8 cellular contexts compared by ENCODE assay signal in genomic region chr6:27837636-27838512, GRCh38.
DNase-seq lines count a peak whose midpoint lies in the region; ATAC-seq, FAIRE-seq and TF ChIP-seq lines count a peak whose summit lies in the region.

No MANE protein-coding gene starts in this region.

- no peaks in the 10 kb centered on the region for H3K79me1 ChIP-seq in H1 (ENCODE audit: low read depth, low read length)

- no peak for TF ChIP-seq EP300 in H1 (IDR thresholded peaks at IDR 0.05; ENCODE audit: borderline replicate concordance in 1 of 2, low read depth in 2 of 2, low read length in 2 of 2)

- WGBS in H1 (ENCODE audit: extremely low coverage in 1 of 2, insufficient coverage in 1 of 2, insufficient read length in 1 of 2, insufficient replicate concordance in 2 of 2, low coverage in 1 of 2, low lambda C conversion rate in 2 of 2, missing lambda C conversion rate in 1 of 2), 2 experiments, result 1% methylated on average over 49 of the region's 49 CpGs; no CpG with 5 or more reads in 1 of the 2 experiments

- peak overlapping the region; percentile 97 to 99 (median 98) for H3K9ac ChIP-seq in H1 (replicated peaks in 1 of 4; ENCODE audit: extremely low read depth in 1 of 4, low read depth in 3 of 4, low read length in 3 of 4)

- TF ChIP-seq CTCF in H1 (IDR thresholded peaks at IDR 0.05; ENCODE audit: control extremely low read depth in 1 of 3, insufficient read depth in 1 of 3, low read depth in 1 of 3, low read length in 3 of 3), result no peak

- peaks cover 0 to 5% (median 2%) of the 10 kb centered on the region in 4 experiments; a peak in 1 of 7 replicates for H3K4me1 ChIP-seq in H1 (replicated peaks in 1 of 4; ENCODE audit: control insufficient read depth in 3 of 4, insufficient read depth in 4 of 4, low read length in 3 of 4)

- H3K56ac ChIP-seq in H1 (replicated peaks; ENCODE audit: insufficient read length, low read depth, low read length), result peak overlapping the region; percentile 90

- peak overlapping the region; percentile 98; the same call in 1 of the 2 replicates for H4K8ac ChIP-seq in H1 (ENCODE audit: extremely low read depth, insufficient read depth, low read length)

- H3K4me2 ChIP-seq in H1 (ENCODE audit: insufficient read depth in 1 of 2, low read depth in 2 of 2, low read length in 2 of 2), result peak overlapping the region; percentile 85 to 93

- peak overlapping the region; percentile 97 for H2BK5ac ChIP-seq in H1 (ENCODE audit: low read depth, low read length)

- H3K4ac ChIP-seq in H1 (replicated peaks; ENCODE audit: insufficient read length, low read depth, low read length), result peak overlapping the region; percentile 94

- peaks cover 0 to 15% of the 10 kb centered on the region in 2 experiments; a peak in 2 of 4 replicates for H3K79me2 ChIP-seq in H1 (ENCODE audit: control insufficient read depth in 1 of 2, insufficient read depth in 2 of 2, low read length in 2 of 2)

- H2AFZ ChIP-seq in H1 (ENCODE audit: low read length), result no peak overlapping the region

- H3K27ac ChIP-seq in H1 (ENCODE audit: low read depth, low read length), result peak overlapping the region; percentile 98

- no peak for TF ChIP-seq RAD21 in H1 (IDR thresholded peaks at IDR 0.05 in 1 of 2, conservative IDR thresholded peaks at IDR 0.05 in 1 of 2; ENCODE audit: low read depth in 2 of 2, low read length in 2 of 2)

- H2BK120ac ChIP-seq in H1 (replicated peaks; ENCODE audit: low read depth, low read length), result peak overlapping the region; percentile 79

- ATAC-seq in GM19468 (IDR thresholded peaks at IDR 0.05; ENCODE audit: extremely low read depth, unreplicated experiment), result peak; percentile 78

- H4K5ac ChIP-seq in H1 (ENCODE audit: insufficient read length, low read depth, low read length), result peak overlapping the region; percentile 94

- H3K23ac ChIP-seq in H1 (ENCODE audit: insufficient read length), result no peak overlapping the region

- H3K23me2 ChIP-seq in H1 (ENCODE audit: low read depth, low read length), result peaks cover 12% of the 10 kb centered on the region

- H4K20me1 ChIP-seq in H1 (replicated peaks in 1 of 2; ENCODE audit: control insufficient read depth in 1 of 2, insufficient read depth in 2 of 2, low read length in 2 of 2), result no peaks in the 10 kb centered on the region

- DNase-seq in COR-L47 (lab: John Stamatoyannopoulos, UW) (peak; percentile 99), HK-2 (ENCODE audit: unreplicated experiment) (peak; percentile 85), NCI-H82 treated with DMSO at 0.1 percent for 48 hours (lab: John Stamatoyannopoulos, UW; ENCODE audit: unreplicated experiment) (peak; percentile 95), H1 (ENCODE audit: low read depth in 1 of 2, low spot score in 2 of 2) (peak; percentile 76 to 87), lung microvascular endothelial cell (ENCODE audit: low read depth in 2 of 2) (peak; percentile 99)
- peak; percentile 92 for DNase-seq in activated CD8-positive, alpha-beta memory T cell treated with anti-CD3 and anti-CD28 coated beads for 24 hours
- peak; percentile 48 for DNase-seq in stimulated activated CD8-positive, alpha-beta memory T cell treated with anti-CD3 and anti-CD28 coated beads, Interleukin-15, amount 100 ng/mL, for 24 hours (ENCODE audit: low read depth)

- H2BK20ac ChIP-seq in H1 (ENCODE audit: low read length), result no peak overlapping the region

- no peaks in the 10 kb centered on the region for H3K9me3 ChIP-seq in H1 (ENCODE audit: insufficient read depth in 2 of 2, low read depth in 1 of 2, low read length in 1 of 2)

- H3K14ac ChIP-seq in H1 (ENCODE audit: insufficient read length), result no peak overlapping the region

- H3K36me3 ChIP-seq in H1 (ENCODE audit: control insufficient read depth in 2 of 4, insufficient read depth in 4 of 4, low read length in 3 of 4), result no peaks in the 10 kb centered on the region

- H2BK12ac ChIP-seq in H1 (ENCODE audit: low read depth, low read length), result peak overlapping the region; percentile 91; the same call in 1 of the 2 replicates

- no peak overlapping the region for H2BK15ac ChIP-seq in H1 (ENCODE audit: low read length)

- CTCF ChIA-PET in H1 (lab: Charles Lee; ENCODE audit: partially characterized antibody), result interaction anchor here (0.9 to 2.1 kb wide), 11 partner anchors 16 to 57 kb away, joined by 3 to 8 read pairs (median 4); a partner anchor contains a TSS

- POLR2A ChIA-PET in H1 (lab: Charles Lee; ENCODE audit: partially characterized antibody), result interaction anchor here (0.6 to 15.8 kb wide), 44 partner anchors 8 to 1816 kb away, joined by 3 to 2035 read pairs (median 7); partner anchors contain the start of gene ZSCAN31

- H3K27me3 ChIP-seq in H1 (replicated peaks in 1 of 4; ENCODE audit: control insufficient read depth in 3 of 4, extremely low read depth in 1 of 4, insufficient read depth in 3 of 4, low read length in 3 of 4), result no peaks in the 10 kb centered on the region

- peak overlapping the region; percentile 94; the same call in 1 of the 2 replicates for H2AK5ac ChIP-seq in H1 (ENCODE audit: low read depth, low read length)

- FAIRE-seq in H1 (lab: Jason Lieb, UNC), result peak; percentile 96

- H3K18ac ChIP-seq in H1 (ENCODE audit: extremely low read depth, low read length), result peak overlapping the region; percentile 89

- H4K91ac ChIP-seq in H1 (replicated peaks; ENCODE audit: insufficient read length, low read length), result peak overlapping the region; percentile 82

- TF ChIP-seq POLR2A in H1 (IDR thresholded peaks at IDR 0.05; ENCODE audit: control extremely low read depth in 1 of 2, low read depth in 2 of 2, low read length in 2 of 2), result peak; percentile 88 to 91

- peak overlapping the region; percentile 77 to 96 (median 93) for H3K4me3 ChIP-seq in H1 (ENCODE audit: extremely low read depth in 1 of 4, insufficient read depth in 2 of 4, low read depth in 3 of 4, low read length in 4 of 4)

TF ChIP-seq in H1, 55 proteins besides CTCF, POLR2A, EP300 and RAD21 (continues in another document):
- TF ChIP-seq SIN3A (conservative IDR thresholded peaks at IDR 0.05 in 1 of 2, IDR thresholded peaks at IDR 0.05 in 1 of 2; ENCODE audit: low read depth in 1 of 2, low read length in 2 of 2), result 0 out of 4 replicates have a peak, but pooled peaks of 1 of the 2 experiments have one; percentile 10
- peak; percentile 97 for TF ChIP-seq CREB1 (IDR thresholded peaks at IDR 0.05)
- 0 out of 2 replicates have a peak, but pooled peaks have one; percentile 22 for TF ChIP-seq POU5F1 (IDR thresholded peaks at IDR 0.05; ENCODE audit: low read depth, low read length)
- TF ChIP-seq FOSL1 (IDR thresholded peaks at IDR 0.05; ENCODE audit: insufficient read depth, low read depth, low read length), result no peak
- peak; percentile 81 for TF ChIP-seq CHD2 (IDR thresholded peaks at IDR 0.05; ENCODE audit: low read length)
- 0 out of 4 replicates have a peak, but pooled peaks of 1 of the 2 experiments have one; percentile 1 for TF ChIP-seq HDAC2 (IDR thresholded peaks at IDR 0.05; ENCODE audit: borderline replicate concordance in 1 of 2, low read depth in 2 of 2, low read length in 2 of 2)
- TF ChIP-seq BCL11A (IDR thresholded peaks at IDR 0.05; ENCODE audit: low read depth in 2 of 2, low read length in 2 of 2), result no peak
- peak; percentile 99 for TF ChIP-seq SP1 (IDR thresholded peaks at IDR 0.05; ENCODE audit: low read depth, low read length)
- TF ChIP-seq, protein P1, sequence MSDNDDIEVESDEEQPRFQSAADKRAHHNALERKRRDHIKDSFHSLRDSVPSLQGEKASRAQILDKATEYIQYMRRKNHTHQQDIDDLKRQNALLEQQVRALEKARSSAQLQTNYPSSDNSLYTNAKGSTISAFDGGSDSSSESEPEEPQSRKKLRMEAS (IDR thresholded peaks at IDR 0.05), result no peak; the same call in none of the 2 replicates
- no peak for TF ChIP-seq NANOG (IDR thresholded peaks at IDR 0.05; ENCODE audit: insufficient read depth, low read depth, low read length, poor library complexity, severe bottlenecking)
- peak; percentile 95 for TF ChIP-seq POLR2AphosphoS5 (IDR thresholded peaks at IDR 0.05; ENCODE audit: low read depth, low read length)
- no peak for TF ChIP-seq EGR1 (IDR thresholded peaks at IDR 0.05; ENCODE audit: borderline replicate concordance, low read depth, low read length)
- peak; percentile 71; the same call in 1 of the 2 replicates for TF ChIP-seq JUND (IDR thresholded peaks at IDR 0.05; ENCODE audit: low read length)
- peak; percentile 97; the same call in 1 of the 2 replicates for TF ChIP-seq TBP (IDR thresholded peaks at IDR 0.05; ENCODE audit: low read depth, low read length)
- TF ChIP-seq CHD1 (IDR thresholded peaks at IDR 0.05; ENCODE audit: low read depth, low read length), result peak; percentile 69
- peak; percentile 66 for TF ChIP-seq PHF8 (conservative IDR thresholded peaks at IDR 0.05; ENCODE audit: low read depth, low read length)
- peak; percentile 93 for TF ChIP-seq TAF1 (IDR thresholded peaks at IDR 0.05; ENCODE audit: low read depth, low read length)
- TF ChIP-seq, protein P2, sequence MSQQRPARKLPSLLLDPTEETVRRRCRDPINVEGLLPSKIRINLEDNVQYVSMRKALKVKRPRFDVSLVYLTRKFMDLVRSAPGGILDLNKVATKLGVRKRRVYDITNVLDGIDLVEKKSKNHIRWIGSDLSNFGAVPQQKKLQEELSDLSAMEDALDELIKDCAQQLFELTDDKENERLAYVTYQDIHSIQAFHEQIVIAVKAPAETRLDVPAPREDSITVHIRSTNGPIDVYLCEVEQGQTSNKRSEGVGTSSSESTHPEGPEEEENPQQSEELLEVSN (IDR thresholded peaks at IDR 0.05), result peak; percentile 60; the same call in 1 of the 2 replicates
- peak; percentile 42; the same call in 1 of the 2 replicates for TF ChIP-seq TEAD4 (IDR thresholded peaks at IDR 0.05; ENCODE audit: low read depth, low read length)
- peak; percentile 47; the same call in 1 of the 2 replicates for TF ChIP-seq CEBPB (IDR thresholded peaks at IDR 0.05; ENCODE audit: low read depth, low read length)
- TF ChIP-seq RBBP5 (IDR thresholded peaks at IDR 0.05; ENCODE audit: borderline replicate concordance, low read depth, low read length), result 0 out of 2 replicates have a peak, but pooled peaks have one; percentile 34
- TF ChIP-seq, protein P3, sequence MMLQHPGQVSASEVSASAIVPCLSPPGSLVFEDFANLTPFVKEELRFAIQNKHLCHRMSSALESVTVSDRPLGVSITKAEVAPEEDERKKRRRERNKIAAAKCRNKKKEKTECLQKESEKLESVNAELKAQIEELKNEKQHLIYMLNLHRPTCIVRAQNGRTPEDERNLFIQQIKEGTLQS (IDR thresholded peaks at IDR 0.05; ENCODE audit: insufficient read depth, low read depth, low read length), result no peak

Comparison
In these comparisons a context has a peak if more than half of its experiments do, and no peak if none do; other contexts are left out.
1. Peak in every context shown above with its lines: DNase-seq, ATAC-seq, H3K4me3 ChIP-seq and H3K27ac ChIP-seq.
2. DNase-seq: peak in every context shown above with its lines; median percentile 99 in COR-L47; 99 in lung microvascular endothelial cell; 95 in NCI-H82 treated with DMSO at 0.1 percent for 48 hours; 92 in activated CD8-positive, alpha-beta memory T cell treated with anti-CD3 and anti-CD28 coated beads for 24 hours; 85 in HK-2; 82 in H1; 48 in stimulated activated CD8-positive, alpha-beta memory T cell treated with anti-CD3 and anti-CD28 coated beads, Interleukin-15, amount 100 ng/mL, for 24 hours.